Comparison of ENCODE assay signal across 8 cellular contexts in genomic region chr5:117888688-117889087, GRCh38.
DNase-seq lines count a peak whose midpoint lies in the region; ATAC-seq and FAIRE-seq lines count a peak whose summit lies in the region.

No MANE protein-coding gene starts in this region.

- peak; percentile 89 for ATAC-seq in GM21825 (IDR thresholded peaks at IDR 0.05; ENCODE audit: unreplicated experiment)

- no peak overlapping the region for H3K27ac ChIP-seq in muscle layer of duodenum (ENCODE audit: low read length)

- peak overlapping the region; percentile 5; the same call in 1 of the 2 replicates for H3K4me3 ChIP-seq in MG63
- peak overlapping the region; percentile 53 to 59 for H3K4me3 ChIP-seq in muscle layer of duodenum (ENCODE audit: low read depth in 1 of 2, low read length in 2 of 2)

- H3K9me3 ChIP-seq in MG63 (no peaks in the 10 kb centered on the region), muscle layer of duodenum (ENCODE audit: control insufficient read depth in 1 of 2, low read length in 2 of 2) (no peaks in the 10 kb centered on the region)

- H3K4me1 ChIP-seq in muscle layer of duodenum (ENCODE audit: control insufficient read depth in 1 of 2, insufficient read depth in 2 of 2, low read length in 2 of 2), result peaks cover 0 to 5% of the 10 kb centered on the region in 2 donors

- DNase-seq in GM18507 (ENCODE audit: extremely low spot score, insufficient read length, low read depth) (no peak), MG63 (no peak), NCI-H128 (lab: John Stamatoyannopoulos, UW; ENCODE audit: unreplicated experiment) (no peak), hepatic stellate cell (ENCODE audit: low spot score) (no peak), GOT3 (lab: John Stamatoyannopoulos, UW) (no peak)
- no peak for DNase-seq in activated naive CD4-positive, alpha-beta T cell (lab: John Stamatoyannopoulos, UW)

- H3K27me3 ChIP-seq in MG63, result no peaks in the 10 kb centered on the region
- no peaks in the 10 kb centered on the region for H3K27me3 ChIP-seq in muscle layer of duodenum (ENCODE audit: low read depth, low read length)

- FAIRE-seq in GM18507 (lab: Jason Lieb, UNC), result peak; percentile 54

- H3K36me3 ChIP-seq in MG63 (no peaks in the 10 kb centered on the region), muscle layer of duodenum (ENCODE audit: control insufficient read depth in 1 of 2, insufficient read depth in 2 of 2, low read length in 2 of 2) (no peaks in the 10 kb centered on the region)
